In genomic region chr2:181394741-181395437, GRCh38 we compare ENCODE assay signal across 12 cellular contexts.
DNase-seq lines count a peak whose midpoint lies in the region; FAIRE-seq and TF ChIP-seq lines count a peak whose summit lies in the region.
"Had no signal": no experiment of that assay in that cellular context is flagged by ENCODE, and none has a peak within 500 bp of the region (broad histone marks: within the 10 kb centered on the region; RNA-seq: fewer than 3 reads in every experiment).

No MANE protein-coding gene starts in this region.

- FAIRE-seq in GM19239 (lab: Jason Lieb, UNC): peak; percentile 21

- no peaks in the 10 kb centered on the region for H3K27me3 ChIP-seq in BLaER1 treated with 17β-estradiol and CSF1 and Interleukin-3, amounts not matched to agents 10 nM and 100 nM
- H3K27me3 ChIP-seq in SU-DHL-6 (ENCODE audit: low read length) (no peaks in the 10 kb centered on the region), fibroblast of lung (ENCODE audit: control insufficient read depth, insufficient read depth, low read length) (no peaks in the 10 kb centered on the region)

- DNase-seq in GM19239 (ENCODE audit: insufficient read length, low spot score): no peak
- DNase-seq in fibroblast of lung (ENCODE audit: low read depth in 2 of 2): no peak
- DNase-seq in anterior cingulate cortex (lab: John Stamatoyannopoulos, UW): no peak
- DNase-seq in NCI-H187 (lab: John Stamatoyannopoulos, UW): no peak
- DNase-seq in stimulated activated CD4-positive, alpha-beta T cell treated with anti-CD3 and anti-CD28 coated beads, Interleukin-15, amount 100 ng/mL, for 24 hours: no peak
- no peak for DNase-seq in dedifferentiated amniotic fluid mesenchymal stem cell (ENCODE audit: extremely low spot score)
- DNase-seq: Caco-2, dermis blood vessel endothelial cell, MM.1S, NCI-H69 had no signal

- peak overlapping the region; percentile 25 to 78 (median 58); a peak in 21 of 22 replicates for H3K27ac ChIP-seq in BLaER1 treated with 17β-estradiol and CSF1 and Interleukin-3, amounts not matched to agents 10 nM and 100 nM
- H3K27ac ChIP-seq in SU-DHL-6 (ENCODE audit: low read depth, low read length) (no peak overlapping the region), fibroblast of lung (ENCODE audit: insufficient read depth, low read length) (no peak overlapping the region)

- no peaks in the 10 kb centered on the region for H3F3A ChIP-seq in SU-DHL-6 (ENCODE audit: insufficient read depth)

- H4K20me1 ChIP-seq in BLaER1 treated with 17β-estradiol and CSF1 and Interleukin-3, amounts not matched to agents 10 nM and 100 nM: no peaks in the 10 kb centered on the region
- H4K20me1 ChIP-seq in SU-DHL-6 (ENCODE audit: low read depth, low read length) (no peaks in the 10 kb centered on the region), fibroblast of lung (ENCODE audit: control insufficient read depth, extremely low read depth, insufficient read depth, low read length) (no peaks in the 10 kb centered on the region)

- no peaks in the 10 kb centered on the region for H3K9me2 ChIP-seq in SU-DHL-6 (replicated peaks; ENCODE audit: insufficient read depth, low read length)

- no peaks in the 10 kb centered on the region for H3K36me3 ChIP-seq in BLaER1 treated with 17β-estradiol and CSF1 and Interleukin-3, amounts not matched to agents 10 nM and 100 nM
- H3K36me3 ChIP-seq in SU-DHL-6 (ENCODE audit: low read length) (0 out of 2 replicates have a peak, but pooled peaks cover under 1% of the 10 kb centered on the region), fibroblast of lung (ENCODE audit: control insufficient read depth, insufficient read depth, low read length) (no peaks in the 10 kb centered on the region)

- H3K9ac ChIP-seq in BLaER1 treated with 17β-estradiol and CSF1 and Interleukin-3, amounts not matched to agents 10 nM and 100 nM: peak overlapping the region in 1 of 11 experiments; percentile 31; a peak in 1 of 22 replicates
- no peak overlapping the region for H3K9ac ChIP-seq in SU-DHL-6 (ENCODE audit: low read length)
- H3K9ac ChIP-seq in fibroblast of lung (ENCODE audit: insufficient read depth, low read length): no peak overlapping the region

- H2AFZ ChIP-seq in SU-DHL-6 (ENCODE audit: low read depth, low read length, severe bottlenecking): peak overlapping the region; percentile 6
- H2AFZ ChIP-seq in fibroblast of lung (ENCODE audit: low read length): peak overlapping the region; percentile 10

- H3K4me1 ChIP-seq in BLaER1 treated with 17β-estradiol and CSF1 and Interleukin-3, amounts not matched to agents 10 nM and 100 nM: peaks cover 43 to 70% (median 54%) of the 10 kb centered on the region in 10 experiments
- no peaks in the 10 kb centered on the region for H3K4me1 ChIP-seq in fibroblast of lung (ENCODE audit: control insufficient read depth, extremely low read depth, insufficient read depth, low read length)
- H3K4me1 ChIP-seq: Caco-2 had no signal

- TF ChIP-seq CTCF in SU-DHL-6 (IDR thresholded peaks at IDR 0.05; ENCODE audit: insufficient read depth, low read length, poor library complexity, severe bottlenecking) (no peak), fibroblast of lung (conservative IDR thresholded peaks at IDR 0.05 in 1 of 2, IDR thresholded peaks at IDR 0.05 in 1 of 2; ENCODE audit: low read depth in 1 of 2, low read length in 2 of 2) (no peak)

- H3K4me3 ChIP-seq in BLaER1 treated with 17β-estradiol and CSF1 and Interleukin-3, amounts not matched to agents 10 nM and 100 nM: peak overlapping the region in 1 of 10 experiments; percentile 14; a peak in 1 of 20 replicates
- no peak overlapping the region for H3K4me3 ChIP-seq in SU-DHL-6 (ENCODE audit: insufficient read depth, low read length, poor library complexity, severe bottlenecking)
- H3K4me3 ChIP-seq in fibroblast of lung (replicated peaks in 1 of 4; ENCODE audit: control extremely low read depth in 1 of 4, insufficient read depth in 1 of 4, low read depth in 3 of 4, low read length in 4 of 4): no peak overlapping the region

- H3K9me3 ChIP-seq in BLaER1 treated with 17β-estradiol and CSF1 and Interleukin-3, amounts not matched to agents 10 nM and 100 nM (replicated peaks in 1 of 11): peaks cover 0 to 21% (median 8%) of the 10 kb centered on the region in 11 experiments; a peak in 10 of 22 replicates
- H3K9me3 ChIP-seq in SU-DHL-6 (ENCODE audit: insufficient read depth, low read length): no peaks in the 10 kb centered on the region
- no peaks in the 10 kb centered on the region for H3K9me3 ChIP-seq in fibroblast of lung (ENCODE audit: control insufficient read depth, insufficient read depth, low read depth, low read length)
- H3K9me3 ChIP-seq: Caco-2 had no signal

- H3K4me2 ChIP-seq in BLaER1 treated with 17β-estradiol and CSF1 and Interleukin-3, amounts not matched to agents 10 nM and 100 nM: peak overlapping the region; percentile 12 to 88 (median 56); a peak in 20 of 22 replicates
- H3K4me2 ChIP-seq in SU-DHL-6 (ENCODE audit: low read depth, low read length, poor library complexity, severe bottlenecking) (no peak overlapping the region), fibroblast of lung (ENCODE audit: extremely low read depth, insufficient read depth, low read length) (no peak overlapping the region)

- H3K79me2 ChIP-seq in SU-DHL-6 (ENCODE audit: insufficient read depth, low read length) (no peaks in the 10 kb centered on the region), fibroblast of lung (ENCODE audit: control insufficient read depth, insufficient read depth, low read length) (no peaks in the 10 kb centered on the region)

Comparison
In these comparisons a context has a peak if more than half of its experiments do, and no peak if none do; other contexts are left out.
1. H3K27ac ChIP-seq: peak in BLaER1 treated with 17β-estradiol and CSF1 and Interleukin-3, amounts not matched to agents 10 nM and 100 nM (11 of 11); none in SU-DHL-6 (single experiment) and fibroblast of lung (single experiment).
2. H3K4me2 ChIP-seq: peak in BLaER1 treated with 17β-estradiol and CSF1 and Interleukin-3, amounts not matched to agents 10 nM and 100 nM (11 of 11); none in SU-DHL-6 (single experiment) and fibroblast of lung (single experiment).